In genomic region chr3:185916042-185916833, GRCh38 we compare ENCODE assay signal across 23 cellular contexts. TPM values are rescaled to one million over a fixed set of nuclear protein-coding genes. Genes with fewer than 3 reads are reported as not detected.
DNase-seq lines count a peak whose midpoint lies in the region; FAIRE-seq and TF ChIP-seq lines count a peak whose summit lies in the region.
"Had no signal": no experiment of that assay in that cellular context is flagged by ENCODE, and none has a peak within 500 bp of the region (broad histone marks: within the 10 kb centered on the region; RNA-seq: fewer than 3 reads in every experiment).

No MANE protein-coding gene starts in this region.

- H3K27ac ChIP-seq in mesenchymal stem cell (ENCODE audit: low read length, poor library complexity, severe bottlenecking), result no peak overlapping the region
- H3K27ac ChIP-seq: right atrium auricular region, stomach, thyroid gland, WERI-Rb-1 had no signal

- H3K27me3 Mint-ChIP-seq in activated naive CD4-positive, alpha-beta T cell treated with anti-CD3 and anti-CD28 coated beads for 36 hours (ENCODE audit: low read depth), result no peaks in the 10 kb centered on the region
- no peaks in the 10 kb centered on the region for H3K27me3 Mint-ChIP-seq in activated naive CD4-positive, alpha-beta T cell treated with anti-CD3 and anti-CD28 coated beads, Interleukin-2, amount 10 ng/mL, durations not matched to agents 7 days and 5 days
- H3K27me3 Mint-ChIP-seq in activated T-helper 1 cell treated with anti-CD3 and anti-CD28 coated beads, Interleukin-12 subunit alpha, Interleukin-12 subunit beta, Interleukin-2, Interleukin-4 antibody, amounts not matched to agents 30 ng/mL and 10 ng/mL and 1 ng/mL, durations not matched to agents 14 hours and 24 hours and 36 hours (ENCODE audit: insufficient read depth), result no peaks in the 10 kb centered on the region
- H3K27me3 Mint-ChIP-seq: activated CD4-positive, alpha-beta T cell treated with anti-CD3 and anti-CD28 coated beads, Interleukin-2, amount 10 ng/mL, durations not matched to agents 7 days and 5 days; effector memory CD8-positive, alpha-beta T cell had no signal

- H2BK5ac ChIP-seq in mesenchymal stem cell (ENCODE audit: low read depth, low read length, poor library complexity, severe bottlenecking), result no peak overlapping the region

- no peak for DNase-seq in activated naive CD4-positive, alpha-beta T cell treated with anti-CD3 and anti-CD28 coated beads for 36 hours
- no peak for DNase-seq in activated naive CD4-positive, alpha-beta T cell treated with anti-CD3 and anti-CD28 coated beads, Interleukin-2, amount 10 ng/mL, durations not matched to agents 7 days and 5 days
- DNase-seq in GM12891 (ENCODE audit: insufficient read length, low spot score) (no peak), mesenchymal stem cell (peak; percentile 1), T-helper 1 cell (no peak), mucosa of gallbladder (ENCODE audit: low spot score) (no peak), NCI-H1417 treated with DMSO at 0.1 percent for 48 hours (lab: John Stamatoyannopoulos, UW) (no peak)
- no peak for DNase-seq in activated T-helper 1 cell treated with anti-CD3 and anti-CD28 coated beads, Interleukin-12 subunit alpha, Interleukin-12 subunit beta, Interleukin-2, Interleukin-4 antibody, amounts not matched to agents 30 ng/mL and 10 ng/mL and 1 ng/mL, durations not matched to agents 14 hours and 24 hours and 36 hours (ENCODE audit: low spot score)
- DNase-seq: activated CD4-positive, alpha-beta T cell treated with anti-CD3 and anti-CD28 coated beads, Interleukin-2, amount 10 ng/mL, durations not matched to agents 7 days and 5 days; aorta; CD8-positive, alpha-beta T cell; effector memory CD8-positive, alpha-beta T cell; glutamatergic neuron; HCEC 1CT; NCI-H1436 treated with DMSO at 0.1 percent for 48 hours; NCI-H2081 treated with DMSO at 0.1 percent for 48 hours; NCI-H345; stomach; thyroid gland; WERI-Rb-1 had no signal

- peak; percentile 63 for TF ChIP-seq POLR2A in GM12891 (IDR thresholded peaks at IDR 0.05; ENCODE audit: low read depth, low read length)

- no peaks in the 10 kb centered on the region for H3K9me3 Mint-ChIP-seq in activated naive CD4-positive, alpha-beta T cell treated with anti-CD3 and anti-CD28 coated beads for 36 hours
- H3K9me3 Mint-ChIP-seq in activated naive CD4-positive, alpha-beta T cell treated with anti-CD3 and anti-CD28 coated beads, Interleukin-2, amount 10 ng/mL, durations not matched to agents 7 days and 5 days, result no peaks in the 10 kb centered on the region
- no peaks in the 10 kb centered on the region for H3K9me3 Mint-ChIP-seq in activated T-helper 1 cell treated with anti-CD3 and anti-CD28 coated beads, Interleukin-12 subunit alpha, Interleukin-12 subunit beta, Interleukin-2, Interleukin-4 antibody, amounts not matched to agents 30 ng/mL and 10 ng/mL and 1 ng/mL, durations not matched to agents 14 hours and 24 hours and 36 hours
- H3K9me3 Mint-ChIP-seq: activated CD4-positive, alpha-beta T cell treated with anti-CD3 and anti-CD28 coated beads, Interleukin-2, amount 10 ng/mL, durations not matched to agents 7 days and 5 days; activated naive CD4-positive, alpha-beta T cell treated with anti-CD3 and anti-CD28 coated beads, Interleukin-2, amount 50 U/mL, for 72 hours; CD8-positive, alpha-beta T cell; effector memory CD8-positive, alpha-beta T cell had no signal

- H2BK120ac ChIP-seq in mesenchymal stem cell (ENCODE audit: low read depth, low read length), result no peak overlapping the region

- H2AFZ ChIP-seq in mesenchymal stem cell (ENCODE audit: low read depth, low read length), result no peak overlapping the region

- WGBS in mesenchymal stem cell, result 98% methylated on average over 3 of the region's 5 CpGs

- no peak overlapping the region for H3K18ac ChIP-seq in mesenchymal stem cell (ENCODE audit: low read depth in 1 of 2, low read length in 2 of 2)

- CTCF ChIA-PET in activated naive CD4-positive, alpha-beta T cell treated with anti-CD3 and anti-CD28 coated beads for 36 hours (lab: Charles Lee), result no interaction called here
- CTCF ChIA-PET in activated naive CD4-positive, alpha-beta T cell treated with anti-CD3 and anti-CD28 coated beads, Interleukin-2, amount 10 ng/mL, durations not matched to agents 7 days and 5 days (lab: Charles Lee), result no interaction called here

- H3K36me3 Mint-ChIP-seq in activated naive CD4-positive, alpha-beta T cell treated with anti-CD3 and anti-CD28 coated beads for 36 hours (ENCODE audit: low read depth), result peaks cover 56% of the 10 kb centered on the region
- peaks cover 66% of the 10 kb centered on the region for H3K36me3 Mint-ChIP-seq in activated naive CD4-positive, alpha-beta T cell treated with anti-CD3 and anti-CD28 coated beads, Interleukin-2, amount 10 ng/mL, durations not matched to agents 7 days and 5 days
- H3K36me3 Mint-ChIP-seq in activated T-helper 1 cell treated with anti-CD3 and anti-CD28 coated beads, Interleukin-12 subunit alpha, Interleukin-12 subunit beta, Interleukin-2, Interleukin-4 antibody, amounts not matched to agents 30 ng/mL and 10 ng/mL and 1 ng/mL, durations not matched to agents 14 hours and 24 hours and 36 hours (ENCODE audit: low read depth), result peaks cover 59% of the 10 kb centered on the region

- H3K36me3 ChIP-seq in mesenchymal stem cell (ENCODE audit: control insufficient read depth in 1 of 2, insufficient read depth in 2 of 2, low read depth in 1 of 2, low read length in 2 of 2), result peaks cover 20 to 86% of the 10 kb centered on the region in 2 experiments

- no peaks in the 10 kb centered on the region for H3K9me3 ChIP-seq in mesenchymal stem cell (ENCODE audit: control insufficient read depth, low read length)
- H3K9me3 ChIP-seq: right atrium auricular region, stomach, thyroid gland had no signal

- no peak overlapping the region for H2BK15ac ChIP-seq in mesenchymal stem cell (ENCODE audit: low read depth, poor library complexity, severe bottlenecking)

- H3K4me3 ChIP-seq in mesenchymal stem cell (ENCODE audit: insufficient read depth in 1 of 2, low read depth in 1 of 2, low read length in 2 of 2), result no peak overlapping the region
- H3K4me3 ChIP-seq: right atrium auricular region, smooth muscle cell, stomach, thyroid gland had no signal

- no peaks in the 10 kb centered on the region for H3K4me1 ChIP-seq in mesenchymal stem cell (ENCODE audit: control insufficient read depth, insufficient read depth, low read depth, low read length)
- H3K4me1 ChIP-seq: right atrium auricular region, thyroid gland had no signal

- no peak overlapping the region for H3K4me3 Mint-ChIP-seq in activated naive CD4-positive, alpha-beta T cell treated with anti-CD3 and anti-CD28 coated beads for 36 hours
- no peak overlapping the region for H3K4me3 Mint-ChIP-seq in activated naive CD4-positive, alpha-beta T cell treated with anti-CD3 and anti-CD28 coated beads, Interleukin-2, amount 10 ng/mL, durations not matched to agents 7 days and 5 days
- no peak overlapping the region for H3K4me3 Mint-ChIP-seq in activated T-helper 1 cell treated with anti-CD3 and anti-CD28 coated beads, Interleukin-12 subunit alpha, Interleukin-12 subunit beta, Interleukin-2, Interleukin-4 antibody, amounts not matched to agents 30 ng/mL and 10 ng/mL and 1 ng/mL, durations not matched to agents 14 hours and 24 hours and 36 hours
- H3K4me3 Mint-ChIP-seq: activated CD4-positive, alpha-beta T cell treated with anti-CD3 and anti-CD28 coated beads, Interleukin-2, amount 10 ng/mL, durations not matched to agents 7 days and 5 days; CD8-positive, alpha-beta T cell had no signal

- H3K27me3 ChIP-seq in mesenchymal stem cell (ENCODE audit: control insufficient read depth in 1 of 2, insufficient read depth in 1 of 2, low read length in 2 of 2), result no peaks in the 10 kb centered on the region
- H3K27me3 ChIP-seq: right atrium auricular region, stomach, thyroid gland had no signal

- H2AK5ac ChIP-seq in mesenchymal stem cell (ENCODE audit: low read length, severe bottlenecking), result no peak overlapping the region

- no peak overlapping the region for H3K23ac ChIP-seq in mesenchymal stem cell (ENCODE audit: low read length in 2 of 2)

- H3K9ac ChIP-seq in mesenchymal stem cell (ENCODE audit: low read length), result no peak overlapping the region

- no peak overlapping the region for H4K8ac ChIP-seq in mesenchymal stem cell (ENCODE audit: low read length)

- no peak overlapping the region for H4K91ac ChIP-seq in mesenchymal stem cell (ENCODE audit: low read length)

- intact Hi-C loops in activated naive CD4-positive, alpha-beta T cell treated with anti-CD3 and anti-CD28 coated beads for 36 hours (cut with micrococcal nuclease), result no loop called here
- intact Hi-C loops in activated T-helper 1 cell treated with anti-CD3 and anti-CD28 coated beads, Interleukin-12 subunit alpha, Interleukin-12 subunit beta, Interleukin-2, Interleukin-4 antibody, amounts not matched to agents 30 ng/mL and 10 ng/mL and 1 ng/mL, durations not matched to agents 14 hours and 24 hours and 36 hours (cut with micrococcal nuclease), result no loop called here

- no peak overlapping the region for H3K4ac ChIP-seq in mesenchymal stem cell (ENCODE audit: low read depth in 1 of 2, low read length in 2 of 2)

- no peak overlapping the region for H3K4me2 ChIP-seq in mesenchymal stem cell (ENCODE audit: low read length, poor library complexity, severe bottlenecking)
- H3K4me2 ChIP-seq: smooth muscle cell had no signal

- peak overlapping the region; percentile 64 for H3K27ac Mint-ChIP-seq in activated naive CD4-positive, alpha-beta T cell treated with anti-CD3 and anti-CD28 coated beads for 36 hours
- no peak overlapping the region for H3K27ac Mint-ChIP-seq in activated naive CD4-positive, alpha-beta T cell treated with anti-CD3 and anti-CD28 coated beads, Interleukin-2, amount 10 ng/mL, durations not matched to agents 7 days and 5 days
- H3K27ac Mint-ChIP-seq in activated T-helper 1 cell treated with anti-CD3 and anti-CD28 coated beads, Interleukin-12 subunit alpha, Interleukin-12 subunit beta, Interleukin-2, Interleukin-4 antibody, amounts not matched to agents 30 ng/mL and 10 ng/mL and 1 ng/mL, durations not matched to agents 14 hours and 24 hours and 36 hours, result peak overlapping the region; percentile 40
- H3K27ac Mint-ChIP-seq: activated CD4-positive, alpha-beta T cell treated with anti-CD3 and anti-CD28 coated beads, Interleukin-2, amount 10 ng/mL, durations not matched to agents 7 days and 5 days; CD8-positive, alpha-beta T cell had no signal

- FAIRE-seq in GM12891 (lab: Jason Lieb, UNC), result no peak

- peaks cover 11% of the 10 kb centered on the region for H3K4me1 Mint-ChIP-seq in activated naive CD4-positive, alpha-beta T cell treated with anti-CD3 and anti-CD28 coated beads for 36 hours (ENCODE audit: low read depth)
- peaks cover 2% of the 10 kb centered on the region for H3K4me1 Mint-ChIP-seq in activated naive CD4-positive, alpha-beta T cell treated with anti-CD3 and anti-CD28 coated beads, Interleukin-2, amount 10 ng/mL, durations not matched to agents 7 days and 5 days
- H3K4me1 Mint-ChIP-seq in activated T-helper 1 cell treated with anti-CD3 and anti-CD28 coated beads, Interleukin-12 subunit alpha, Interleukin-12 subunit beta, Interleukin-2, Interleukin-4 antibody, amounts not matched to agents 30 ng/mL and 10 ng/mL and 1 ng/mL, durations not matched to agents 14 hours and 24 hours and 36 hours (ENCODE audit: low read depth), result peaks cover 6% of the 10 kb centered on the region
- H3K4me1 Mint-ChIP-seq: activated CD4-positive, alpha-beta T cell treated with anti-CD3 and anti-CD28 coated beads, Interleukin-2, amount 10 ng/mL, durations not matched to agents 7 days and 5 days had no signal

- H3K14ac ChIP-seq in mesenchymal stem cell (ENCODE audit: low read length in 2 of 2), result no peak overlapping the region

- H3K79me1 ChIP-seq in mesenchymal stem cell (replicated peaks; ENCODE audit: low read length, poor library complexity, severe bottlenecking), result peaks cover 9% of the 10 kb centered on the region

- H2BK12ac ChIP-seq in mesenchymal stem cell (ENCODE audit: low read length in 2 of 2), result no peak overlapping the region

RNA-seq across cellular contexts. Expression of gene TRA2B, which starts 21.6 kb away (rescaled TPM):
- 100 to 1,000 TPM; 172 to 176 TPM for total RNA-seq in activated naive CD4-positive, alpha-beta T cell treated with anti-CD3 and anti-CD28 coated beads for 36 hours
- 174 TPM for polyA plus RNA-seq in GM12891 (2012; ENCODE audit: low read depth, missing spikeins)
- 279 and 312 TPM in 2 replicates for total RNA-seq in activated T-helper 1 cell treated with anti-CD3 and anti-CD28 coated beads, Interleukin-12 subunit alpha, Interleukin-12 subunit beta, Interleukin-2, Interleukin-4 antibody, amounts not matched to agents 30 ng/mL and 10 ng/mL and 1 ng/mL, durations not matched to agents 14 hours and 24 hours and 36 hours
- polyA plus RNA-seq in mesenchymal stem cell (2013, experiment 1 of 2), result 130 TPM
- 133 TPM for polyA plus RNA-seq in mesenchymal stem cell (2013, experiment 2 of 2)
- total RNA-seq in mucosa of gallbladder, result 79.8 TPM
